Comparison of ENCODE assay signal across 8 cellular contexts in genomic region chr11:122100222-122101080, GRCh38. TPM values are rescaled to one million over a fixed set of nuclear protein-coding genes. Genes with fewer than 3 reads are reported as not detected.
DNase-seq lines count a peak whose midpoint lies in the region; ATAC-seq and TF ChIP-seq lines count a peak whose summit lies in the region.

No MANE protein-coding gene starts in this region.

- H3K9me3 ChIP-seq in neural progenitor cell (ENCODE audit: low read depth) = no peaks in the 10 kb centered on the region

- peak overlapping the region; percentile 89 for H3K4me2 ChIP-seq in neural progenitor cell

- intact Hi-C loops in Calu3 (cut with micrococcal nuclease; ENCODE audit: unreplicated experiment) = loop anchor here (5.0 kb wide), 1 partner anchor 443 kb away; no protein-coding TSS in a partner anchor

- TF ChIP-seq CTCF in AG09309 (IDR thresholded peaks at IDR 0.05; ENCODE audit: control insufficient read depth, insufficient read depth, low read depth, low read length, missing control alignments) (no peak), fibroblast of the aortic adventitia (IDR thresholded peaks at IDR 0.05; ENCODE audit: insufficient read depth, low read length) (no peak), neural progenitor cell (IDR thresholded peaks at IDR 0.05) (no peak), Calu3 (IDR thresholded peaks at IDR 0.05; ENCODE audit: unreplicated experiment) (no peak)

- H3K4me1 Mint-ChIP-seq in neural progenitor cell = peaks cover 52% of the 10 kb centered on the region
- H3K4me1 Mint-ChIP-seq in Calu3 (ENCODE audit: low read depth, unreplicated experiment) = peaks cover 6% of the 10 kb centered on the region

- H3K4me3 Mint-ChIP-seq in neural progenitor cell (no peak overlapping the region), Calu3 (ENCODE audit: low read depth, unreplicated experiment) (no peak overlapping the region)

- H4K20me1 ChIP-seq in neural progenitor cell (ENCODE audit: low read depth) = no peaks in the 10 kb centered on the region

- H3K27ac Mint-ChIP-seq in neural progenitor cell = peak overlapping the region; percentile 4
- H3K27ac Mint-ChIP-seq in Calu3 (ENCODE audit: unreplicated experiment) = no peak overlapping the region

- H3K27ac ChIP-seq in neural progenitor cell = no peak overlapping the region

- BruUV-seq in Calu3 (replicated peaks; lab: Mats Ljungman, UMichigan) = no TSS peak

- H2AFZ ChIP-seq in neural progenitor cell (replicated peaks) = no peak overlapping the region

- H3K79me2 ChIP-seq in neural progenitor cell (ENCODE audit: low read depth) = no peaks in the 10 kb centered on the region

- CTCF ChIA-PET in Calu3 (lab: Charles Lee) = no interaction called here

- peaks cover 10% of the 10 kb centered on the region for H3F3A ChIP-seq in neural progenitor cell (ENCODE audit: low read depth)

- DNase-seq in AG09309 (ENCODE audit: low read depth) (no peak), fibroblast of the aortic adventitia (ENCODE audit: low read depth) (peak; percentile 89), neural progenitor cell (ENCODE audit: low spot score) (peak; percentile 74), Calu3 (no peak), GOT3 (lab: John Stamatoyannopoulos, UW) (no peak), NCI-H1105 treated with DMSO at 0.1 percent for 48 hours (lab: John Stamatoyannopoulos, UW) (no peak)

- ATAC-seq in HG03045 (IDR thresholded peaks at IDR 0.05; ENCODE audit: unreplicated experiment) = no peak

- H3K27me3 Mint-ChIP-seq in neural progenitor cell (ENCODE audit: insufficient read depth, low read depth) = no peaks in the 10 kb centered on the region
- H3K27me3 Mint-ChIP-seq in Calu3 (ENCODE audit: unreplicated experiment) = peaks cover 25% of the 10 kb centered on the region

- no peak overlapping the region for H3K9ac ChIP-seq in neural progenitor cell

- peaks cover 45% of the 10 kb centered on the region for H3K27me3 ChIP-seq in neural progenitor cell

- peaks cover 47% of the 10 kb centered on the region for H3K4me1 ChIP-seq in neural progenitor cell

- H3K9me3 Mint-ChIP-seq in neural progenitor cell = no peaks in the 10 kb centered on the region
- no peaks in the 10 kb centered on the region for H3K9me3 Mint-ChIP-seq in Calu3 (ENCODE audit: low read depth, unreplicated experiment)

- H3K36me3 Mint-ChIP-seq in neural progenitor cell (peaks cover 6% of the 10 kb centered on the region), Calu3 (ENCODE audit: insufficient read depth, unreplicated experiment) (no peaks in the 10 kb centered on the region)

- H3K36me3 ChIP-seq in neural progenitor cell = no peaks in the 10 kb centered on the region

- H3K4me3 ChIP-seq in AG09309 (ENCODE audit: control insufficient read depth, low read depth, low read length) = peak overlapping the region; percentile 69
- peak overlapping the region; percentile 64 for H3K4me3 ChIP-seq in fibroblast of the aortic adventitia (ENCODE audit: low read depth, low read length)
- H3K4me3 ChIP-seq in neural progenitor cell = peak overlapping the region; percentile 49

TF ChIP-seq in PFSK-1, 5 proteins besides CTCF, POLR2A, EP300 and RAD21:
- TF ChIP-seq FOXP2 (optimal IDR thresholded peaks at IDR 0.05; ENCODE audit: borderline replicate concordance, extremely low read depth, extremely low read length, insufficient read depth) (no peak), REST (IDR thresholded peaks at IDR 0.05; ENCODE audit: insufficient read depth in 1 of 2, low read depth in 2 of 2, low read length in 2 of 2) (peak in 1 of 2 experiments; percentile 11; a peak in 1 of 4 replicates), TAF1 (IDR thresholded peaks at IDR 0.05; ENCODE audit: borderline replicate concordance, insufficient read depth, low read length) (peak; percentile 76; the same call in 1 of the 2 replicates), POLR2AphosphoS5 (IDR thresholded peaks at IDR 0.05; ENCODE audit: low read depth, low read length) (peak; percentile 71), SIN3A (IDR thresholded peaks at IDR 0.05; ENCODE audit: borderline replicate concordance, insufficient read depth, low read length) (0 out of 2 replicates have a peak, but pooled peaks have one; percentile 49)

RNA-seq across cellular contexts. Expression of gene BLID, which starts 15.6 kb away (rescaled TPM):
- not detected for polyA plus RNA-seq in PFSK-1 (2012; ENCODE audit: insufficient read length, low read depth)
- total RNA-seq in fibroblast of the aortic adventitia (ENCODE audit: low replicate concordance) (2.1 and 30.6 TPM in 2 replicates), neural progenitor cell (ENCODE audit: low replicate concordance) (not detected in 2 replicates), Calu3 (2022) (not detected in 2 replicates)

Comparison
In these comparisons a context has a peak if more than half of its experiments do, and no peak if none do; other contexts are left out.
1. DNase-seq: peak in fibroblast of the aortic adventitia (single experiment) and neural progenitor cell (single experiment); none in AG09309 (single experiment), Calu3 (single experiment), GOT3 (single experiment) and NCI-H1105 treated with DMSO at 0.1 percent for 48 hours (single experiment).
2. Peak in every context shown above with its lines, with median percentiles within 50 percentile points of each other: H3K4me3 ChIP-seq.